Comparison of ENCODE assay signal across 1 cellular context in genomic region chr19:19549804-19550453, GRCh38.
TF ChIP-seq lines count a peak whose summit lies in the region.

No MANE protein-coding gene starts in this region.

TF ChIP-seq in K562, 482 proteins besides CTCF, POLR2A, EP300 and RAD21:
- TF ChIP-seq ZNF699 (CRISPR knock-in tag; IDR thresholded peaks at IDR 0.05; ENCODE audit: insufficient replicate concordance) (no peak), SIX5 (IDR thresholded peaks at IDR 0.05; ENCODE audit: borderline replicate concordance in 1 of 2, insufficient read depth in 1 of 2, low read depth in 1 of 2, low read length in 2 of 2) (no peak), HMG20A (CRISPR knock-in tag; conservative IDR thresholded peaks at IDR 0.05) (no peak), DPF2 (IDR thresholded peaks at IDR 0.05) (no peak), KLF13 (tag; IDR thresholded peaks at IDR 0.05; ENCODE audit: borderline replicate concordance, low read depth) (no peak), NCOA4 (IDR thresholded peaks at IDR 0.05; ENCODE audit: partially characterized antibody) (no peak), ZBTB7A (IDR thresholded peaks at IDR 0.05; ENCODE audit: borderline replicate concordance, control insufficient read depth, low read depth, low read length) (no peak), SP2 (IDR thresholded peaks at IDR 0.05; ENCODE audit: extremely low read depth, low read depth, low read length, poor library complexity, severe bottlenecking) (no peak), MAZ (CRISPR knock-in tag; conservative IDR thresholded peaks at IDR 0.05 in 1 of 2, IDR thresholded peaks at IDR 0.05 in 1 of 2) (no peak), ZSCAN32 (CRISPR knock-in tag; IDR thresholded peaks at IDR 0.05) (no peak), SPI1 (IDR thresholded peaks at IDR 0.05; ENCODE audit: borderline replicate concordance, low read depth, low read length) (no peak), SIN3A (IDR thresholded peaks at IDR 0.05; ENCODE audit: borderline replicate concordance in 2 of 2, control insufficient read depth in 1 of 2, low read depth in 2 of 2, low read length in 2 of 2) (no peak), ZNF143 (CRISPR knock-in tag; IDR thresholded peaks at IDR 0.05) (no peak), CBFB (CRISPR knock-in tag; IDR thresholded peaks at IDR 0.05) (no peak), SETDB1 (IDR thresholded peaks at IDR 0.05; ENCODE audit: low read length) (no peak), ZEB2 (IDR thresholded peaks at IDR 0.05) (peak; percentile 94), MYBL2 (IDR thresholded peaks at IDR 0.05; ENCODE audit: low read depth) (no peak), MYBL2 (CRISPR knock-in tag; IDR thresholded peaks at IDR 0.05; ENCODE audit: borderline replicate concordance) (no peak), CTBP1 (IDR thresholded peaks at IDR 0.05; ENCODE audit: borderline replicate concordance) (peak; percentile 34; the same call in 1 of the 2 replicates)
TF ChIP-seq in K562: peak in this region for 2.
